In the genomic region with DNA sequence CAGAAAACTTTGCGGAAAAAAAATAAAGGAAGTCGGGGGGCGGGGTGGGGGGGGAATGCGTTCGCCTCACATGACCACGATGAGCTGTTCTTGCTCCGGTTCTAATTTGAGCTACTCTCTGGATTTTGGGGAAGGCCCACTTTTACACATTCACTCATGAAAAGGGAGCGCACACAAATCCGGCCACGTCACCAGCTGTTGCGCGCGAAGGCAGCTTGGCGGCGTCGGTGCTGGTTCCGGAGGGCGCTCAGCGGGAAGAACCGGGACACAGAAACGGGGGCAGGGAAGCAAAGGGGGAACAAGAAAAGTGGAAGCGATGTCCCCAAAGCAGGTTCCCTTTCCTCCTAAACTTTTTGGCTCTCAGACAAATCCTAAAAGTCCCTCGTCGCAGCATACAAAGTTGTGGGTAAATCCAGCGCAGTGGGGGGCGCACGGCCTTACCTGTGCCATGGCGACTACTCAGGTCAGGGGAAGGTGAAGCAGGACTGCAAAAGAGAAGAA, we compare ENCODE assay signal across 8 cellular contexts. TPM values are rescaled to one million over a fixed set of nuclear protein-coding genes. Genes with fewer than 3 reads are reported as not detected.
DNase-seq lines count a peak whose midpoint lies in the region; ATAC-seq and TF ChIP-seq lines count a peak whose summit lies in the region.

No MANE protein-coding gene starts in this region.

- H3K4me3 Mint-ChIP-seq in CD4-positive, alpha-beta T cell: peak overlapping the region; percentile 99

- ATAC-seq in CD4-positive, alpha-beta T cell (ENCODE audit: poor library complexity): peak; percentile 56
- ATAC-seq in GM21526 (IDR thresholded peaks at IDR 0.05; ENCODE audit: low FRiP score, unreplicated experiment): peak; percentile 26

- H3K4me1 Mint-ChIP-seq in CD4-positive, alpha-beta T cell (ENCODE audit: low read depth): peaks cover 44% of the 10 kb centered on the region

- intact Hi-C loops in CD4-positive, alpha-beta T cell (cut with DNase I, micrococcal nuclease): loop anchor here in 1 of 2 experiments (5.0 kb wide), 2 partner anchors 106 to 176 kb away; a partner anchor contains a TSS

- no peaks in the 10 kb centered on the region for H3K27me3 ChIP-seq in CD4-positive, alpha-beta T cell (ENCODE audit: control insufficient read depth, insufficient read depth, low read length)

- no peaks in the 10 kb centered on the region for H3K27me3 Mint-ChIP-seq in CD4-positive, alpha-beta T cell

- peak overlapping the region; percentile 95 for H3K27ac Mint-ChIP-seq in CD4-positive, alpha-beta T cell

- TF ChIP-seq CTCF in CD4-positive, alpha-beta T cell (IDR thresholded peaks at IDR 0.05): peak; percentile 29

- DNase-seq in CD4-positive, alpha-beta T cell: peak; percentile 24 to 55 (median 32)
- DNase-seq in M059J (ENCODE audit: low read depth) (peak; percentile 76), cerebellar cortex (ENCODE audit: low spot score) (peak; percentile 31), kidney glomerular epithelial cell (lab: John Stamatoyannopoulos, UW) (peak; percentile 58), KG1 (lab: John Stamatoyannopoulos, UW) (no peak)
- peak; percentile 13 to 33 (median 17) for DNase-seq in activated CD4-positive, CD25-positive, alpha-beta regulatory T cell (lab: John Stamatoyannopoulos, UW)
- DNase-seq in stimulated activated CD4-positive, alpha-beta T cell treated with anti-CD3 and anti-CD28 coated beads, Interleukin-15, amount 100 ng/mL, for 24 hours: peak; percentile 80

- H3K27ac ChIP-seq in CD4-positive, alpha-beta T cell (ENCODE audit: low read depth, low read length): no peak overlapping the region

- no peaks in the 10 kb centered on the region for H3K9me3 Mint-ChIP-seq in CD4-positive, alpha-beta T cell

- H3K9me3 ChIP-seq in CD4-positive, alpha-beta T cell (ENCODE audit: control insufficient read depth, low read length): no peaks in the 10 kb centered on the region

- peaks cover 11% of the 10 kb centered on the region for H3K36me3 Mint-ChIP-seq in CD4-positive, alpha-beta T cell (ENCODE audit: low read depth)

- CTCF ChIA-PET in CD4-positive, alpha-beta T cell (lab: Charles Lee): interaction anchor here (1.6 to 2.0 kb wide), 2 partner anchors 10 to 28 kb away, joined by 4 to 6 read pairs; no protein-coding TSS in a partner anchor

- POLR2A ChIA-PET in CD4-positive, alpha-beta T cell (lab: Charles Lee): interaction anchor here (0.6 to 2.6 kb wide), 7 partner anchors 12 to 1036 kb away, joined by 3 to 21 read pairs (median 3); a partner anchor contains a TSS

RNA-seq across cellular contexts. Expression of a gene that starts 0.6 kb away (rescaled TPM):
- 10 to 100 TPM; 50.8 to 55.9 TPM for total RNA-seq in CD4-positive, alpha-beta T cell
- 408 and 471 TPM in 2 replicates for total RNA-seq in M059J (2014; rRNA removed; shearing (Covaris generic))
